In genomic region chr1:240254778-240255291, GRCh38 we compare ENCODE assay signal across 22 cellular contexts.
A peak's percentile ranks its signal among the peaks of the same experiment; 100 is the strongest.
DNase-seq lines count a peak whose midpoint lies in the region; ATAC-seq, FAIRE-seq and TF ChIP-seq lines count a peak whose summit lies in the region.
"Had no signal": no experiment of that assay in that cellular context is flagged by ENCODE, and none has a peak within 500 bp of the region (broad histone marks: within the 10 kb centered on the region; RNA-seq: fewer than 3 reads in every experiment).

No MANE protein-coding gene starts in this region.

- intact Hi-C loops in kidney (cut with DNase I) (no loop called here), upper lobe of right lung (cut with DNase I) (no loop called here)

- no peak for FAIRE-seq in kidney (lab: Jason Lieb, UNC)
- FAIRE-seq: H54, RCC 7860 had no signal

- no peak overlapping the region for H3K4me3 ChIP-seq in WERI-Rb-1 (ENCODE audit: low read depth, low read length)
- H3K4me3 ChIP-seq in kidney (ENCODE audit: low read length in 2 of 2): no peak overlapping the region
- no peak overlapping the region for H3K4me3 ChIP-seq in upper lobe of right lung

- no peak overlapping the region for H3K9ac ChIP-seq in kidney (ENCODE audit: low read length in 2 of 2)

- peak; percentile 20; the same call in 1 of the 2 replicates for TF ChIP-seq CTCF in WERI-Rb-1 (IDR thresholded peaks at IDR 0.05; ENCODE audit: low read depth, low read length)
- TF ChIP-seq CTCF in kidney (IDR thresholded peaks at IDR 0.05; ENCODE audit: borderline replicate concordance, extremely low read depth, insufficient read depth): no peak
- TF ChIP-seq CTCF in upper lobe of right lung (IDR thresholded peaks at IDR 0.05): no peak

- H3K27ac ChIP-seq in WERI-Rb-1 (no peak overlapping the region), kidney (ENCODE audit: low read depth in 2 of 2, low read length in 2 of 2) (no peak overlapping the region), upper lobe of right lung (no peak overlapping the region)
- H3K27ac ChIP-seq: 22Rv1, HL-60 had no signal

- peaks cover 77% of the 10 kb centered on the region for H3K36me3 ChIP-seq in WERI-Rb-1
- H3K36me3 ChIP-seq in kidney (ENCODE audit: control insufficient read depth in 1 of 2, insufficient read depth in 2 of 2, low read length in 2 of 2): no peaks in the 10 kb centered on the region
- H3K36me3 ChIP-seq in upper lobe of right lung: no peaks in the 10 kb centered on the region

- peak; percentile 7 for DNase-seq in NCI-H82 (lab: John Stamatoyannopoulos, UW)
- no peak for DNase-seq in NCI-H82 treated with DMSO at 0.1 percent for 48 hours (lab: John Stamatoyannopoulos, UW; ENCODE audit: unreplicated experiment)
- DNase-seq in WERI-Rb-1: no peak
- peak; percentile 63 for DNase-seq in kidney
- no peak for DNase-seq in upper lobe of right lung
- no peak for DNase-seq in cerebellar nuclear complex (lab: John Stamatoyannopoulos, UW)
- no peak for DNase-seq in activated CD4-positive, alpha-beta T cell treated with anti-CD3 and anti-CD28 coated beads for 1 hour
- DNase-seq: DMS79 treated with DMSO at 0.1 percent for 48 hours; Karpas-422; NCI-H1092 treated with DMSO at 0.1 percent for 48 hours; NCI-H146; NCI-H2029 treated with DMSO at 0.1 percent for 48 hours; NCI-H2171 treated with DMSO at 0.1 percent for 48 hours; NCI-H446; NCI-H526 treated with DMSO at 0.1 percent for 48 hours; NK-92 treated with Interleukin-12 subunit alpha and Interleukin-12 subunit beta, amount 100 ng/mL, for 24 hours had no signal

- no peaks in the 10 kb centered on the region for H3K9me3 ChIP-seq in WERI-Rb-1 (ENCODE audit: severe bottlenecking)
- peaks cover 2 to 5% of the 10 kb centered on the region in 2 donors for H3K9me3 ChIP-seq in kidney (ENCODE audit: control insufficient read depth in 1 of 2, low read length in 2 of 2)
- no peaks in the 10 kb centered on the region for H3K9me3 ChIP-seq in upper lobe of right lung

- ATAC-seq in upper lobe of right lung (peak; percentile 37), HG02763 (IDR thresholded peaks at IDR 0.05; ENCODE audit: unreplicated experiment) (no peak)
- ATAC-seq: Right ventricle myocardium inferior had no signal

- no peaks in the 10 kb centered on the region for H3K27me3 ChIP-seq in WERI-Rb-1 (ENCODE audit: insufficient read depth, low read depth, severe bottlenecking)
- H3K27me3 ChIP-seq in upper lobe of right lung: no peaks in the 10 kb centered on the region

- no peaks in the 10 kb centered on the region for H3K4me1 ChIP-seq in kidney (ENCODE audit: control insufficient read depth in 1 of 2, insufficient read depth in 1 of 2, low read depth in 1 of 2, low read length in 2 of 2)
- no peaks in the 10 kb centered on the region for H3K4me1 ChIP-seq in upper lobe of right lung

Comparison
In these comparisons a context has a peak if more than half of its experiments do, and no peak if none do; other contexts are left out.
1. DNase-seq: peak in NCI-H82 (single experiment) and kidney (single experiment); none in NCI-H82 treated with DMSO at 0.1 percent for 48 hours (single experiment), WERI-Rb-1 (single experiment), upper lobe of right lung (single experiment), cerebellar nuclear complex (0 of 2) and activated CD4-positive, alpha-beta T cell treated with anti-CD3 and anti-CD28 coated beads for 1 hour (single experiment).